In the genomic region with DNA sequence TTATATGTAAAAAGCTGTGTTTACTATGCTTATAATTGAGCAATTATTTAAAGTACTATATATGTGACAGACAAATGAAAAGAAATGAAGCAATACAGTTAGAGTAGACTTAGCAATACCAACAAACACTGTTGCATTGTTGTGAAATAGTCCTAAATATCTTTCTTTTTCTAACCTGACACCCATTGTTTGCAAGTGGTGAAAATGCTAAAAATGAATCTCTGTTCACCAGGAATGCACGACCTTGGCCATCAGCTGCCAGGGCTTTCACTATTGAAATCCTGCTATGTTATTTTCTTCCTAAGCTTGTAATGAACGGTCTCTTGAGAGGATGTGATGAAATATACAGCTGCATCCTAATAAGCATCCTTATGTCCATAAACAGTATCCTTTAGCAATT, we compare ENCODE assay signal across 1 cellular context.
TF ChIP-seq lines count a peak whose summit lies in the region.

No MANE protein-coding gene starts in this region.

TF ChIP-seq in HepG2, 621 proteins besides CTCF, POLR2A, EP300 and RAD21 (continued from another document and continues in another):
- TF ChIP-seq, protein P1, sequence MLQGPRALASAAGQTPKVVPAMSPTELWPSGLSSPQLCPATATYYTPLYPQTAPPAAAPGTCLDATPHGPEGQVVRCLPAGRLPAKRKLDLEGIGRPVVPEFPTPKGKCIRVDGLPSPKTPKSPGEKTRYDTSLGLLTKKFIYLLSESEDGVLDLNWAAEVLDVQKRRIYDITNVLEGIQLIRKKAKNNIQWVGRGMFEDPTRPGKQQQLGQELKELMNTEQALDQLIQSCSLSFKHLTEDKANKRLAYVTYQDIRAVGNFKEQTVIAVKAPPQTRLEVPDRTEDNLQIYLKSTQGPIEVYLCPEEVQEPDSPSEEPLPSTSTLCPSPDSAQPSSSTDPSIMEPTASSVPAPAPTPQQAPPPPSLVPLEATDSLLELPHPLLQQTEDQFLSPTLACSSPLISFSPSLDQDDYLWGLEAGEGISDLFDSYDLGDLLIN (CRISPR knock-in tag; IDR thresholded peaks at IDR 0.05; ENCODE audit: borderline replicate concordance), result no peak
- no peak for TF ChIP-seq GATA4 (IDR thresholded peaks at IDR 0.05; ENCODE audit: borderline replicate concordance, low read depth)
- TF ChIP-seq, protein P2, sequence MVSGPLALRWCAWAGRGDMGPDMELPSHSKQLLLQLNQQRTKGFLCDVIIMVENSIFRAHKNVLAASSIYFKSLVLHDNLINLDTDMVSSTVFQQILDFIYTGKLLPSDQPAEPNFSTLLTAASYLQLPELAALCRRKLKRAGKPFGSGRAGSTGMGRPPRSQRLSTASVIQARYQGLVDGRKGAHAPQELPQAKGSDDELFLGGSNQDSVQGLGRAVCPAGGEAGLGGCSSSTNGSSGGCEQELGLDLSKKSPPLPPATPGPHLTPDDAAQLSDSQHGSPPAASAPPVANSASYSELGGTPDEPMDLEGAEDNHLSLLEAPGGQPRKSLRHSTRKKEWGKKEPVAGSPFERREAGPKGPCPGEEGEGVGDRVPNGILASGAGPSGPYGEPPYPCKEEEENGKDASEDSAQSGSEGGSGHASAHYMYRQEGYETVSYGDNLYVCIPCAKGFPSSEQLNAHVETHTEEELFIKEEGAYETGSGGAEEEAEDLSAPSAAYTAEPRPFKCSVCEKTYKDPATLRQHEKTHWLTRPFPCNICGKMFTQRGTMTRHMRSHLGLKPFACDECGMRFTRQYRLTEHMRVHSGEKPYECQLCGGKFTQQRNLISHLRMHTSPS (CRISPR knock-in tag; IDR thresholded peaks at IDR 0.05; ENCODE audit: low read depth), result no peak
- TF ChIP-seq, protein P3, sequence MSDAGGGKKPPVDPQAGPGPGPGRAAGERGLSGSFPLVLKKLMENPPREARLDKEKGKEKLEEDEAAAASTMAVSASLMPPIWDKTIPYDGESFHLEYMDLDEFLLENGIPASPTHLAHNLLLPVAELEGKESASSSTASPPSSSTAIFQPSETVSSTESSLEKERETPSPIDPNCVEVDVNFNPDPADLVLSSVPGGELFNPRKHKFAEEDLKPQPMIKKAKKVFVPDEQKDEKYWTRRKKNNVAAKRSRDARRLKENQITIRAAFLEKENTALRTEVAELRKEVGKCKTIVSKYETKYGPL (CRISPR knock-in tag; IDR thresholded peaks at IDR 0.05), result no peak
- TF ChIP-seq, protein P4, sequence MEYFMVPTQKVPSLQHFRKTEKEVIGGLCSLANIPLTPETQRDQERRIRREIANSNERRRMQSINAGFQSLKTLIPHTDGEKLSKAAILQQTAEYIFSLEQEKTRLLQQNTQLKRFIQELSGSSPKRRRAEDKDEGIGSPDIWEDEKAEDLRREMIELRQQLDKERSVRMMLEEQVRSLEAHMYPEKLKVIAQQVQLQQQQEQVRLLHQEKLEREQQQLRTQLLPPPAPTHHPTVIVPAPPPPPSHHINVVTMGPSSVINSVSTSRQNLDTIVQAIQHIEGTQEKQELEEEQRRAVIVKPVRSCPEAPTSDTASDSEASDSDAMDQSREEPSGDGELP (IDR thresholded peaks at IDR 0.05; ENCODE audit: borderline replicate concordance, low read depth), result peak; percentile 27; the same call in 1 of the 2 replicates
- no peak for TF ChIP-seq ZNF414 (CRISPR knock-in tag; IDR thresholded peaks at IDR 0.05)
- no peak for TF ChIP-seq PLRG1 (conservative IDR thresholded peaks at IDR 0.05)
- TF ChIP-seq PTBP1 (IDR thresholded peaks at IDR 0.05; ENCODE audit: low read depth, low read length, poor library complexity, severe bottlenecking), result no peak
- TF ChIP-seq GZF1 (CRISPR knock-in tag; IDR thresholded peaks at IDR 0.05), result no peak
- no peak for TF ChIP-seq TEAD2 (CRISPR knock-in tag; IDR thresholded peaks at IDR 0.05)
- no peak for TF ChIP-seq ZKSCAN1 (IDR thresholded peaks at IDR 0.05; ENCODE audit: low read length)
- peak; percentile 68 for TF ChIP-seq CEBPG (CRISPR knock-in tag; IDR thresholded peaks at IDR 0.05)
- no peak for TF ChIP-seq HNRNPL (IDR thresholded peaks at IDR 0.05; ENCODE audit: low read depth, low read length)
- no peak for TF ChIP-seq SAFB2 (CRISPR knock-in tag; IDR thresholded peaks at IDR 0.05; ENCODE audit: borderline replicate concordance, low read depth)
- TF ChIP-seq ZNF577 (CRISPR knock-in tag; IDR thresholded peaks at IDR 0.05; ENCODE audit: borderline replicate concordance, low read depth), result no peak
- TF ChIP-seq HMG20B (CRISPR knock-in tag; conservative IDR thresholded peaks at IDR 0.05), result peak; percentile 90; the same call in 1 of the 2 replicates
- no peak for TF ChIP-seq ZNF33A (CRISPR knock-in tag; IDR thresholded peaks at IDR 0.05; ENCODE audit: borderline replicate concordance)
- TF ChIP-seq, protein P5, sequence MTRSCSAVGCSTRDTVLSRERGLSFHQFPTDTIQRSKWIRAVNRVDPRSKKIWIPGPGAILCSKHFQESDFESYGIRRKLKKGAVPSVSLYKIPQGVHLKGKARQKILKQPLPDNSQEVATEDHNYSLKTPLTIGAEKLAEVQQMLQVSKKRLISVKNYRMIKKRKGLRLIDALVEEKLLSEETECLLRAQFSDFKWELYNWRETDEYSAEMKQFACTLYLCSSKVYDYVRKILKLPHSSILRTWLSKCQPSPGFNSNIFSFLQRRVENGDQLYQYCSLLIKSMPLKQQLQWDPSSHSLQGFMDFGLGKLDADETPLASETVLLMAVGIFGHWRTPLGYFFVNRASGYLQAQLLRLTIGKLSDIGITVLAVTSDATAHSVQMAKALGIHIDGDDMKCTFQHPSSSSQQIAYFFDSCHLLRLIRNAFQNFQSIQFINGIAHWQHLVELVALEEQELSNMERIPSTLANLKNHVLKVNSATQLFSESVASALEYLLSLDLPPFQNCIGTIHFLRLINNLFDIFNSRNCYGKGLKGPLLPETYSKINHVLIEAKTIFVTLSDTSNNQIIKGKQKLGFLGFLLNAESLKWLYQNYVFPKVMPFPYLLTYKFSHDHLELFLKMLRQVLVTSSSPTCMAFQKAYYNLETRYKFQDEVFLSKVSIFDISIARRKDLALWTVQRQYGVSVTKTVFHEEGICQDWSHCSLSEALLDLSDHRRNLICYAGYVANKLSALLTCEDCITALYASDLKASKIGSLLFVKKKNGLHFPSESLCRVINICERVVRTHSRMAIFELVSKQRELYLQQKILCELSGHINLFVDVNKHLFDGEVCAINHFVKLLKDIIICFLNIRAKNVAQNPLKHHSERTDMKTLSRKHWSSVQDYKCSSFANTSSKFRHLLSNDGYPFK (CRISPR knock-in tag; IDR thresholded peaks at IDR 0.05; ENCODE audit: borderline replicate concordance), result no peak
- no peak for TF ChIP-seq ZKSCAN5 (CRISPR knock-in tag; IDR thresholded peaks at IDR 0.05)
- TF ChIP-seq HOXA7 (CRISPR knock-in tag; IDR thresholded peaks at IDR 0.05), result no peak
- peak; percentile 38; the same call in 1 of the 2 replicates for TF ChIP-seq GATAD2A (CRISPR knock-in tag; IDR thresholded peaks at IDR 0.05)
- TF ChIP-seq NFE2 (CRISPR knock-in tag; IDR thresholded peaks at IDR 0.05), result no peak
- no peak for TF ChIP-seq TGIF2 (CRISPR knock-in tag; IDR thresholded peaks at IDR 0.05)
- no peak for TF ChIP-seq RBM22 (optimal IDR thresholded peaks at IDR 0.05; ENCODE audit: low read length)
- peak; percentile 67 for TF ChIP-seq SOX13 (IDR thresholded peaks at IDR 0.05)
- peak in 1 of 2 experiments; percentile 93; a peak in 2 of 4 replicates for TF ChIP-seq SOX13 (CRISPR knock-in tag; conservative IDR thresholded peaks at IDR 0.05 in 1 of 2, IDR thresholded peaks at IDR 0.05 in 1 of 2)
- no peak for TF ChIP-seq KLF16 (CRISPR knock-in tag; IDR thresholded peaks at IDR 0.05)
- TF ChIP-seq ZNF432 (CRISPR knock-in tag; IDR thresholded peaks at IDR 0.05; ENCODE audit: borderline replicate concordance), result no peak
- TF ChIP-seq HNF4A (CRISPR knock-in tag; IDR thresholded peaks at IDR 0.05), result no peak
- 0 out of 2 replicates have a peak, but pooled peaks have one; percentile 16 for TF ChIP-seq TCF7 (IDR thresholded peaks at IDR 0.05; ENCODE audit: low read depth)
- TF ChIP-seq ZSCAN21 (CRISPR knock-in tag; IDR thresholded peaks at IDR 0.05; ENCODE audit: borderline replicate concordance), result no peak
- TF ChIP-seq, protein P6, sequence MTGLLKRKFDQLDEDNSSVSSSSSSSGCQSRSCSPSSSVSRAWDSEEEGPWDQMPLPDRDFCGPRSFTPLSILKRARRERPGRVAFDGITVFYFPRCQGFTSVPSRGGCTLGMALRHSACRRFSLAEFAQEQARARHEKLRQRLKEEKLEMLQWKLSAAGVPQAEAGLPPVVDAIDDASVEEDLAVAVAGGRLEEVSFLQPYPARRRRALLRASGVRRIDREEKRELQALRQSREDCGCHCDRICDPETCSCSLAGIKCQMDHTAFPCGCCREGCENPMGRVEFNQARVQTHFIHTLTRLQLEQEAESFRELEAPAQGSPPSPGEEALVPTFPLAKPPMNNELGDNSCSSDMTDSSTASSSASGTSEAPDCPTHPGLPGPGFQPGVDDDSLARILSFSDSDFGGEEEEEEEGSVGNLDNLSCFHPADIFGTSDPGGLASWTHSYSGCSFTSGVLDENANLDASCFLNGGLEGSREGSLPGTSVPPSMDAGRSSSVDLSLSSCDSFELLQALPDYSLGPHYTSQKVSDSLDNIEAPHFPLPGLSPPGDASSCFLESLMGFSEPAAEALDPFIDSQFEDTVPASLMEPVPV (CRISPR knock-in tag; IDR thresholded peaks at IDR 0.05), result no peak
- no peak for TF ChIP-seq TBP (CRISPR knock-in tag; IDR thresholded peaks at IDR 0.05)
- no peak for TF ChIP-seq ZNF264 (CRISPR knock-in tag; IDR thresholded peaks at IDR 0.05)
- TF ChIP-seq MXI1 (IDR thresholded peaks at IDR 0.05; ENCODE audit: borderline replicate concordance, low read depth, low read length), result no peak
- no peak for TF ChIP-seq ISX (CRISPR knock-in tag; conservative IDR thresholded peaks at IDR 0.05)
- TF ChIP-seq ZBTB8A (CRISPR knock-in tag; IDR thresholded peaks at IDR 0.05; ENCODE audit: borderline replicate concordance, low read depth), result no peak
- no peak for TF ChIP-seq SIN3B (IDR thresholded peaks at IDR 0.05; ENCODE audit: low read length)
- TF ChIP-seq ZIK1 (CRISPR knock-in tag; IDR thresholded peaks at IDR 0.05; ENCODE audit: borderline replicate concordance, low read depth), result no peak
- TF ChIP-seq ZNF569 (CRISPR knock-in tag; IDR thresholded peaks at IDR 0.05; ENCODE audit: borderline replicate concordance), result no peak
- no peak for TF ChIP-seq ZNF354B (CRISPR knock-in tag; IDR thresholded peaks at IDR 0.05)
- TF ChIP-seq RFX1 (IDR thresholded peaks at IDR 0.05), result no peak
- TF ChIP-seq NPAS2 (CRISPR knock-in tag; IDR thresholded peaks at IDR 0.05; ENCODE audit: borderline replicate concordance), result no peak
- TF ChIP-seq TAF15 (IDR thresholded peaks at IDR 0.05; ENCODE audit: low read depth, low read length, poor library complexity, severe bottlenecking), result no peak
- no peak for TF ChIP-seq ATF7 (IDR thresholded peaks at IDR 0.05)
- TF ChIP-seq ATF7 (CRISPR knock-in tag; IDR thresholded peaks at IDR 0.05), result no peak
- no peak for TF ChIP-seq ZNF691 (CRISPR knock-in tag; IDR thresholded peaks at IDR 0.05; ENCODE audit: borderline replicate concordance, low read depth)
- no peak for TF ChIP-seq ELF1 (CRISPR knock-in tag; IDR thresholded peaks at IDR 0.05)
- TF ChIP-seq TRIM24 (CRISPR knock-in tag; IDR thresholded peaks at IDR 0.05), result no peak
- no peak for TF ChIP-seq NFIB (CRISPR knock-in tag; IDR thresholded peaks at IDR 0.05; ENCODE audit: borderline replicate concordance)
- TF ChIP-seq SYNCRIP (IDR thresholded peaks at IDR 0.05; ENCODE audit: insufficient read depth, low read depth, low read length), result no peak
- TF ChIP-seq ATF1 (CRISPR knock-in tag; IDR thresholded peaks at IDR 0.05), result no peak
- TF ChIP-seq, protein P7, sequence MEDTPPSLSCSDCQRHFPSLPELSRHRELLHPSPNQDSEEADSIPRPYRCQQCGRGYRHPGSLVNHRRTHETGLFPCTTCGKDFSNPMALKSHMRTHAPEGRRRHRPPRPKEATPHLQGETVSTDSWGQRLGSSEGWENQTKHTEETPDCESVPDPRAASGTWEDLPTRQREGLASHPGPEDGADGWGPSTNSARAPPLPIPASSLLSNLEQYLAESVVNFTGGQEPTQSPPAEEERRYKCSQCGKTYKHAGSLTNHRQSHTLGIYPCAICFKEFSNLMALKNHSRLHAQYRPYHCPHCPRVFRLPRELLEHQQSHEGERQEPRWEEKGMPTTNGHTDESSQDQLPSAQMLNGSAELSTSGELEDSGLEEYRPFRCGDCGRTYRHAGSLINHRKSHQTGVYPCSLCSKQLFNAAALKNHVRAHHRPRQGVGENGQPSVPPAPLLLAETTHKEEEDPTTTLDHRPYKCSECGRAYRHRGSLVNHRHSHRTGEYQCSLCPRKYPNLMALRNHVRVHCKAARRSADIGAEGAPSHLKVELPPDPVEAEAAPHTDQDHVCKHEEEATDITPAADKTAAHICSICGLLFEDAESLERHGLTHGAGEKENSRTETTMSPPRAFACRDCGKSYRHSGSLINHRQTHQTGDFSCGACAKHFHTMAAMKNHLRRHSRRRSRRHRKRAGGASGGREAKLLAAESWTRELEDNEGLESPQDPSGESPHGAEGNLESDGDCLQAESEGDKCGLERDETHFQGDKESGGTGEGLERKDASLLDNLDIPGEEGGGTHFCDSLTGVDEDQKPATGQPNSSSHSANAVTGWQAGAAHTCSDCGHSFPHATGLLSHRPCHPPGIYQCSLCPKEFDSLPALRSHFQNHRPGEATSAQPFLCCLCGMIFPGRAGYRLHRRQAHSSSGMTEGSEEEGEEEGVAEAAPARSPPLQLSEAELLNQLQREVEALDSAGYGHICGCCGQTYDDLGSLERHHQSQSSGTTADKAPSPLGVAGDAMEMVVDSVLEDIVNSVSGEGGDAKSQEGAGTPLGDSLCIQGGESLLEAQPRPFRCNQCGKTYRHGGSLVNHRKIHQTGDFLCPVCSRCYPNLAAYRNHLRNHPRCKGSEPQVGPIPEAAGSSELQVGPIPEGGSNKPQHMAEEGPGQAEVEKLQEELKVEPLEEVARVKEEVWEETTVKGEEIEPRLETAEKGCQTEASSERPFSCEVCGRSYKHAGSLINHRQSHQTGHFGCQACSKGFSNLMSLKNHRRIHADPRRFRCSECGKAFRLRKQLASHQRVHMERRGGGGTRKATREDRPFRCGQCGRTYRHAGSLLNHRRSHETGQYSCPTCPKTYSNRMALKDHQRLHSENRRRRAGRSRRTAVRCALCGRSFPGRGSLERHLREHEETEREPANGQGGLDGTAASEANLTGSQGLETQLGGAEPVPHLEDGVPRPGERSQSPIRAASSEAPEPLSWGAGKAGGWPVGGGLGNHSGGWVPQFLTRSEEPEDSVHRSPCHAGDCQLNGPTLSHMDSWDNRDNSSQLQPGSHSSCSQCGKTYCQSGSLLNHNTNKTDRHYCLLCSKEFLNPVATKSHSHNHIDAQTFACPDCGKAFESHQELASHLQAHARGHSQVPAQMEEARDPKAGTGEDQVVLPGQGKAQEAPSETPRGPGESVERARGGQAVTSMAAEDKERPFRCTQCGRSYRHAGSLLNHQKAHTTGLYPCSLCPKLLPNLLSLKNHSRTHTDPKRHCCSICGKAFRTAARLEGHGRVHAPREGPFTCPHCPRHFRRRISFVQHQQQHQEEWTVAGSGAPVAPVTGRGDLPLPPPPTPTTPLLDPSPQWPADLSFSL (CRISPR knock-in tag; IDR thresholded peaks at IDR 0.05), result no peak
